ENCODE assay signal across 24 cellular contexts in the genomic region with DNA sequence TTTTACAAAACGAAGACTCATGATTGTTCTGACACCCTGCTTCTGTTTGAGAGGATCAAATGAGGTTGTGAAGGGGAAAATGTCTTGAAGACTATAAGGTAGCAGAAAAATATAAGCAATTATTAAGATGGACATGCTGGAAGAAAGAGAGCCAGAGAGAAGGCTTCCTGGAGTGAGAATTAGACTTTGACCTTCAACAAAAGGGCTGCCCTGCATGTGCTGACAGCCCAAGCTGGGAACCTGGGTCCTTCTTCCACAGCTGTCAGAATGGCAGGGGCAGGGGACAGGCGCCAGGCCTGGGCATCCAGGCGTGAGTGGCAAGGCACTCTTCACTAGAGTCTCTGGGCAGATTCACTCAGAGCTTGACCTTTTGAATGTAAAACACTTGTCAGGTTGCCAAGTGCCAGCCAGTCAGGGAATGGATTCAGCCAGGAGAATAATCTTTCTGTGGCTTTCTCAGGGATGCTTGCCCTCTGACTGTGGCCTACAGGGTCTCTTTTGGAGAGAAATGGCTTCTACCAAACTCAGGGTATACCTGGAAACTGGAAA.
A peak's percentile ranks its signal among the peaks of the same experiment; 100 is the strongest.
DNase-seq lines count a peak whose midpoint lies in the region; ATAC-seq and TF ChIP-seq lines count a peak whose summit lies in the region.
"Had no signal": no experiment of that assay in that cellular context is flagged by ENCODE, and none has a peak within 500 bp of the region (broad histone marks: within the 10 kb centered on the region; RNA-seq: fewer than 3 reads in every experiment).

No MANE protein-coding gene starts in this region.

- H3K4me1 ChIP-seq in right cardiac atrium (ENCODE audit: control insufficient read depth, insufficient read depth, low read length), result no peaks in the 10 kb centered on the region
- H3K4me1 ChIP-seq: A549, tibial nerve had no signal

- WGBS in right cardiac atrium, result 68% methylated on average over 3 of the region's 3 CpGs

- peak; percentile 88 to 89 for ATAC-seq in right cardiac atrium
- ATAC-seq: A549 had no signal

- no peaks in the 10 kb centered on the region for H3K4me1 Mint-ChIP-seq in chondrocyte (ENCODE audit: low read depth)
- H3K4me1 Mint-ChIP-seq: central memory CD8-positive, alpha-beta T cell had no signal

- no peak overlapping the region for H3K27ac Mint-ChIP-seq in chondrocyte (ENCODE audit: unreplicated experiment)
- H3K27ac Mint-ChIP-seq: CD4-positive, alpha-beta T cell; T-helper 2 cell treated with Interferon-gamma antibody and Interleukin-4, amounts not matched to agents 5 μg/mL and 100 μg/mL, for 36 hours had no signal

- DNase-seq in NCI-H446 treated with DMSO at 0.1 percent for 48 hours (lab: John Stamatoyannopoulos, UW), result peak; percentile 5
- no peak for DNase-seq in NCI-H446 (lab: John Stamatoyannopoulos, UW)
- DNase-seq in SK-MEL-5 (ENCODE audit: low read depth, low spot score), result peak; percentile 58
- DNase-seq in right cardiac atrium, result peak; percentile 37 to 78 (median 64)
- DNase-seq in retina, result peak; percentile 48
- no peak for DNase-seq in GOT3 (lab: John Stamatoyannopoulos, UW)
- DNase-seq in chondrocyte (ENCODE audit: low spot score), result no peak
- no peak for DNase-seq in NCI-H1436 (lab: John Stamatoyannopoulos, UW)
- DNase-seq: activated CD4-positive, alpha-beta T cell treated with anti-CD3 and anti-CD28 coated beads for 4 hours; activated effector memory CD4-positive, alpha-beta T cell treated with anti-CD3 and anti-CD28 coated beads, Interleukin-2, amount 50 U/mL, for 16 hours; activated T-cell treated with anti-CD3 and anti-CD28 coated beads, Interleukin-2, amount 50 U/mL, for 1 hour; AML-193; CD4-positive, alpha-beta T cell; Kasumi-1; kidney; NCI-H1105; NCI-H2081; stimulated activated CD4-positive, alpha-beta T cell treated with anti-CD3 and anti-CD28 coated beads, Interleukin-2, amount 100 ng/mL, for 24 hours had no signal

- no peaks in the 10 kb centered on the region for H3K36me3 Mint-ChIP-seq in chondrocyte (ENCODE audit: low read depth)

- peaks cover 3% of the 10 kb centered on the region for H3K27me3 Mint-ChIP-seq in chondrocyte (ENCODE audit: low read depth)

- H3K27me3 ChIP-seq in right cardiac atrium (ENCODE audit: control insufficient read depth, insufficient read depth), result no peaks in the 10 kb centered on the region
- H3K27me3 ChIP-seq: neutrophil, tibial nerve had no signal

- in situ Hi-C loops in SK-MEL-5 (cut with HindIII; ENCODE audit: low pct_unique_long_range_greater_than_20kb, low sequenced_read_pairs), result no loop called here

- H3K9me3 Mint-ChIP-seq in chondrocyte (ENCODE audit: low read depth), result peaks cover 3% of the 10 kb centered on the region
- H3K9me3 Mint-ChIP-seq: CD4-positive, alpha-beta T cell; central memory CD8-positive, alpha-beta T cell; T-helper 2 cell treated with Interferon-gamma antibody and Interleukin-4, amounts not matched to agents 5 μg/mL and 100 μg/mL, for 36 hours had no signal

- H3K4me3 Mint-ChIP-seq in chondrocyte (ENCODE audit: unreplicated experiment), result no peak overlapping the region
- H3K4me3 Mint-ChIP-seq: CD4-positive, alpha-beta T cell; central memory CD8-positive, alpha-beta T cell; T-helper 2 cell treated with Interferon-gamma antibody and Interleukin-4, amounts not matched to agents 5 μg/mL and 100 μg/mL, for 36 hours had no signal

- no peak overlapping the region for H3K4me3 ChIP-seq in right cardiac atrium (ENCODE audit: low read length)
- H3K4me3 ChIP-seq: A549, smooth muscle cell, tibial nerve had no signal

- H3K9me3 ChIP-seq in right cardiac atrium (ENCODE audit: control insufficient read depth, low read length), result no peaks in the 10 kb centered on the region
- H3K9me3 ChIP-seq: A549, neutrophil, tibial nerve had no signal

- intact Hi-C loops in right cardiac atrium (cut with DNase I), result no loop called here

- TF ChIP-seq CTCF in chondrocyte (IDR thresholded peaks at IDR 0.05), result no peak

- H3K27ac ChIP-seq in right cardiac atrium (ENCODE audit: low read length), result no peak overlapping the region
- H3K27ac ChIP-seq: A549, neutrophil, tibial nerve had no signal

Comparison
In these comparisons a context has a peak if more than half of its experiments do, and no peak if none do; other contexts are left out.
1. DNase-seq: peak in NCI-H446 treated with DMSO at 0.1 percent for 48 hours (single experiment), SK-MEL-5 (single experiment), right cardiac atrium (3 of 3) and retina (single experiment); none in NCI-H446 (0 of 2), GOT3 (single experiment), chondrocyte (single experiment) and NCI-H1436 (single experiment).